In the genomic region with DNA sequence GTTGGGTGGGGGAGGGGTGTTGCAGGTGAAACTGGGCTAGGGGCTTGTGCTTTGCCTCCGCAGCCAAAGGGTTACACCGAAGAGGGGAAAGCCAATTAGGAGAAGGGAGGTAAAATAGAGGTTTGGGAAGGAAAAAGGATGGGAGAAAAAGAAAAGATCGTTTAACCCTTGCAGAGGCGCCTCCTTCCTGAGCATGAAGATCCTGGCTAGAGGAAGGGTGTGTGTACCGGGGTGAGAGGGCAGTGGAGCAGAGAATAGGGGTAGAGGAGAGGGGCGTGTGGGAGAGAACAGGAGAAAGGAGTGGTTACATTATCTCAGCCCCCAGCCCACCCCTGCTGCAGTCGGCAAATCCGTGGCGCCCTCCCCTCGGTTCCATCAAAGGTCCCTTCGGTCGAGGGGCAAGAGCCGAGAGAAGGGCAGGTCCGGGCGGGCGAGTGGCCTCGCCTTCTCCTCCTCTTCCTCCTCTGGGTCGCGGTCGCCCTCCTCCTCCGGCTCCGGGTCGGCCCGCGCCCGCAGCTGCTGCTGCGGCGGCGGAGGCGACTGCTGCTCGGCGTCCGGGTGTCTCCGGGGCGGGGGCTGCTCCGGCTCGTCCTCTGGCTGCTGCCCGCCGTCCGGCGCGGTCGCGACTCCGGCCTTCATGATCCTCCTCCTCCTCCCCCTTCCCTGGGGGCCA, we compare ENCODE assay signal across 8 cellular contexts. TPM values are rescaled to one million over a fixed set of nuclear protein-coding genes. Genes with fewer than 3 reads are reported as not detected.
A peak's percentile ranks its signal among the peaks of the same experiment; 100 is the strongest.
DNase-seq lines count a peak whose midpoint lies in the region; ATAC-seq and TF ChIP-seq lines count a peak whose summit lies in the region.

No MANE protein-coding gene starts in this region.

- H3K36me3 Mint-ChIP-seq in T-cell: no peaks in the 10 kb centered on the region

- BruUV-seq in A673 (replicated peaks; lab: Mats Ljungman, UMichigan): no TSS peak

- no peak overlapping the region for H3K27ac ChIP-seq in A673 (ENCODE audit: low read depth, low read length, poor library complexity, severe bottlenecking)
- H3K27ac ChIP-seq in uterus: no peak overlapping the region
- no peak overlapping the region for H3K27ac ChIP-seq in tibial nerve

- peak overlapping the region in 1 of 3 donors; percentile 68 for H3K4me3 Mint-ChIP-seq in T-cell

- no peak for TF ChIP-seq CTCF in A673 (conservative IDR thresholded peaks at IDR 0.05; ENCODE audit: low read depth, low read length)
- no peak for TF ChIP-seq CTCF in GM13976 (IDR thresholded peaks at IDR 0.05; ENCODE audit: borderline replicate concordance, control extremely low read depth, extremely low read depth, insufficient read depth, missing control alignments)
- TF ChIP-seq CTCF in astrocyte of the spinal cord (IDR thresholded peaks at IDR 0.05; ENCODE audit: low read depth, low read length): no peak
- no peak for TF ChIP-seq CTCF in kidney epithelial cell (IDR thresholded peaks at IDR 0.05; ENCODE audit: insufficient read depth, low read length, poor library complexity, severe bottlenecking)
- TF ChIP-seq CTCF in uterus (IDR thresholded peaks at IDR 0.05): no peak
- no peak for TF ChIP-seq CTCF in tibial nerve (IDR thresholded peaks at IDR 0.05)

- H3K4me1 Mint-ChIP-seq in T-cell: peaks cover 17 to 24% (median 23%) of the 10 kb centered on the region in 3 donors

- intact Hi-C loops in A673 (cut with micrococcal nuclease; ENCODE audit: unreplicated experiment): no loop called here
- intact Hi-C loops in uterus (cut with DNase I; ENCODE audit: low total_unique reads): no loop called here

- TF ChIP-seq POLR2A in uterus (IDR thresholded peaks at IDR 0.05) (no peak), tibial nerve (IDR thresholded peaks at IDR 0.05) (no peak)

- H3K4me1 ChIP-seq in A673 (ENCODE audit: insufficient read depth, low read length, poor library complexity, severe bottlenecking) (peaks cover 35% of the 10 kb centered on the region), uterus (peaks cover 0 to 7% of the 10 kb centered on the region in 2 donors), tibial nerve (peaks cover 0 to 18% (median 0%) of the 10 kb centered on the region in 4 donors)

- peaks cover 21% of the 10 kb centered on the region for H3K27me3 ChIP-seq in A673 (replicated peaks; ENCODE audit: insufficient read depth, low read depth, low read length, poor library complexity)
- H3K27me3 ChIP-seq in kidney epithelial cell (ENCODE audit: control insufficient read depth, insufficient read depth, low read length): peaks cover 3% of the 10 kb centered on the region
- H3K27me3 ChIP-seq in uterus: no peaks in the 10 kb centered on the region
- peaks cover 0 to 71% of the 10 kb centered on the region in 2 donors for H3K27me3 ChIP-seq in tibial nerve

- WGBS in tibial nerve, 2 donors: 1 to 3% methylated on average over 18 to 19 of the region's 45 CpGs

- DNase-seq in A673 (ENCODE audit: low spot score) (no peak), GM13976 (ENCODE audit: low spot score) (peak; percentile 27), astrocyte of the spinal cord (ENCODE audit: low read depth, low spot score) (no peak), kidney epithelial cell (ENCODE audit: low read depth) (no peak), HCEC 1CT (no peak), uterus (no peak), T-cell (no peak), tibial nerve (ENCODE audit: low spot score in 2 of 2) (no peak)

- peaks cover 57 to 61% of the 10 kb centered on the region in 2 donors for H3K27me3 Mint-ChIP-seq in T-cell

- H3K4me3 ChIP-seq in A673 (ENCODE audit: low read depth, low read length, poor library complexity, severe bottlenecking) (peak overlapping the region; percentile 48), astrocyte of the spinal cord (ENCODE audit: low read depth, low read length) (peak overlapping the region; percentile 48), kidney epithelial cell (ENCODE audit: low read depth, low read length) (peak overlapping the region; percentile 32), uterus (no peak overlapping the region), tibial nerve (no peak overlapping the region)

- no peak for ATAC-seq in T-cell (replicated peaks in 1 of 4)

- in situ Hi-C loops in GM13976 (cut with MboI; ENCODE audit: low sequenced_read_pairs, unreplicated experiment) (no loop called here), astrocyte of the spinal cord (cut with HindIII; ENCODE audit: low sequenced_read_pairs) (no loop called here)

- CTCF ChIA-PET in A673 (lab: Charles Lee): no interaction called here
- CTCF ChIA-PET in T-cell (lab: Charles Lee): no interaction called here

- H3K9me3 ChIP-seq in A673 (ENCODE audit: low read depth, low read length, poor library complexity, severe bottlenecking): no peaks in the 10 kb centered on the region
- no peaks in the 10 kb centered on the region for H3K9me3 ChIP-seq in uterus
- no peaks in the 10 kb centered on the region for H3K9me3 ChIP-seq in tibial nerve

- H3K27ac Mint-ChIP-seq in T-cell: peak overlapping the region in 1 of 2 donors; percentile 25

- H3K36me3 ChIP-seq in A673 (ENCODE audit: insufficient read depth, low read length, poor library complexity, severe bottlenecking): no peaks in the 10 kb centered on the region
- no peaks in the 10 kb centered on the region for H3K36me3 ChIP-seq in kidney epithelial cell (ENCODE audit: control insufficient read depth, insufficient read depth, low read length)
- H3K36me3 ChIP-seq in uterus: no peaks in the 10 kb centered on the region
- no peaks in the 10 kb centered on the region for H3K36me3 ChIP-seq in tibial nerve

- POLR2A ChIA-PET in A673 (lab: Charles Lee; ENCODE audit: low non-redundant PET) (no interaction called here), T-cell (lab: Charles Lee) (no interaction called here)

- TF ChIP-seq EP300 in tibial nerve (IDR thresholded peaks at IDR 0.05): no peak

- peaks cover 0 to 3% (median 0%) of the 10 kb centered on the region in 3 donors for H3K9me3 Mint-ChIP-seq in T-cell

RNA-seq across cellular contexts. Expression of gene MARCHF4, which starts 1.2 kb away (rescaled TPM):
- total RNA-seq in A673 (2021): 2.4 and 6.1 TPM in 2 replicates
- total RNA-seq in kidney epithelial cell: 17.2 and 18.3 TPM in 2 replicates
- under 1 TPM in 1 of 4 donors, not detected in 3; 0.07 TPM for total RNA-seq in uterus
- not detected for total RNA-seq in T-cell
- not detected for total RNA-seq in tibial nerve

RNA-seq across cellular contexts. Expression of gene SMARCAL1, which starts 41.2 kb away (rescaled TPM):
- 20.7 and 21.4 TPM in 2 replicates for total RNA-seq in A673 (2021)
- total RNA-seq in kidney epithelial cell: 24.0 and 135 TPM in 2 replicates
- total RNA-seq in uterus: 10 to 100 TPM in 3 of 4 donors, 1 to 10 TPM in 1; 8.5 to 25.1 (median 15.5) TPM
- total RNA-seq in T-cell: 10 to 100 TPM; 17.2 to 30.5 (median 25.4) TPM
- total RNA-seq in tibial nerve: 10 to 100 TPM; 11.7 to 35.5 (median 27.5) TPM

Comparison
In these comparisons a context has a peak if more than half of its experiments do, and no peak if none do; other contexts are left out.
1. H3K4me3 ChIP-seq: peak in A673 (single experiment), astrocyte of the spinal cord (single experiment) and kidney epithelial cell (single experiment); none in uterus (0 of 2) and tibial nerve (0 of 4).